10 cellular contexts compared by ENCODE assay signal in the genomic region with DNA sequence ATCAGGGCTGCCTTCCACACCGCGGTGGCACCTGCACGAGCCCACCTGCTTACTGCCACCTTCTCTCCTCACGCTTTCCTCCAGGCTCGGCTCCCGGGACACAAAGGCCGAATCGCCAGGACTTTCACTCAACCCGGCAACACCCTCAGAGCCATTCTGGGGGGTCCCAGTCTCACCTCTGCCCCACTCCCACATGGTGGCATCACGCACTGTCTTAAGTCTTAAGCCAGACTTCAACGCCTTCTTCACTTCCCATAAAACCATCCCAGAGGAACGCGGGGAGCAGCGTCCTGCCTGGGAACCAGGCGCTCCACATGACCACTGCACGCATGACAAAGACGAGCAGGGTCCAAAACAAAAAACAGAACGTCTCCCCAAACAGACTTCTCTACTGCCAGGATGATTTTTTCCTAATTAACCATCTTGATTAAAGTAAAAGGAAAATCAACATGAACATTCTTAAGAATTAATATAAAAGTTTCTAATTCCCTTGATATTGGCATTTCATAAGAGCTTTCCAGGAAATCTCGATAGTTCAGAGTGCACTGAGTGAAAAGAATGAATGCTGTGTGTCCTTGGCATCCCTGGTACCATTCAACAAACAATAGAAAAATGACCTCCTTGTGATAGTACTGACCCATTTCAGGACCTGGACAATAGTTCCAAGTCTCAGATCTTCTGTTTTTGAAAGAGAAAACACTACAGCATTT. TPM values are rescaled to one million over a fixed set of nuclear protein-coding genes. Genes with fewer than 3 reads are reported as not detected.
A peak's percentile ranks its signal among the peaks of the same experiment; 100 is the strongest.
DNase-seq lines count a peak whose midpoint lies in the region; ATAC-seq and TF ChIP-seq lines count a peak whose summit lies in the region.
"Had no signal": no experiment of that assay in that cellular context is flagged by ENCODE, and none has a peak within 500 bp of the region (broad histone marks: within the 10 kb centered on the region; RNA-seq: fewer than 3 reads in every experiment).

No MANE protein-coding gene starts in this region.

- peak overlapping the region; percentile 96 for H3K27ac ChIP-seq in mucosa of rectum (ENCODE audit: low read depth in 2 of 2, low read length in 2 of 2)
- H3K27ac ChIP-seq in stomach = peak overlapping the region in 3 of 5 donors; percentile 60 to 95 (median 77)
- H3K27ac ChIP-seq in brain microvascular endothelial cell = no peak overlapping the region

- TF ChIP-seq POLR2A in stomach (IDR thresholded peaks at IDR 0.05) = no peak

- H3K9me3 ChIP-seq in mucosa of rectum (ENCODE audit: control insufficient read depth in 2 of 2, low read length in 2 of 2) = no peaks in the 10 kb centered on the region
- H3K9me3 ChIP-seq in stomach = no peaks in the 10 kb centered on the region
- H3K9me3 ChIP-seq: Peyer's patch had no signal

- 80 to 87% (median 85%) methylated on average over 19 of the region's 19 CpGs for WGBS in stomach, 5 donors

- H3K4me3 ChIP-seq in mucosa of rectum (ENCODE audit: low read length in 2 of 2) = peak overlapping the region; percentile 95 to 99
- no peak overlapping the region for H3K4me3 ChIP-seq in stomach
- no peak overlapping the region for H3K4me3 ChIP-seq in brain microvascular endothelial cell (ENCODE audit: low read depth, low read length)

- POLR2A ChIA-PET in activated CD4-positive, alpha-beta T cell treated with anti-CD3 and anti-CD28 coated beads for 36 hours (lab: Charles Lee) = interaction anchor here (1.0 kb wide), 1 partner anchor 41 kb away, joined by 3 read pairs; no protein-coding TSS in a partner anchor

- no peak for TF ChIP-seq EP300 in stomach (IDR thresholded peaks at IDR 0.05)

- peak overlapping the region; percentile 9 for H3K27ac Mint-ChIP-seq in activated CD4-positive, alpha-beta T cell treated with anti-CD3 and anti-CD28 coated beads for 36 hours
- peak overlapping the region; percentile 99 for H3K27ac Mint-ChIP-seq in activated T-helper 17 cell treated with anti-CD3 and anti-CD28 coated beads, Interleukin-2, amount 50 U/mL, for 72 hours

- DNase-seq in activated CD4-positive, alpha-beta T cell treated with anti-CD3 and anti-CD28 coated beads for 36 hours = no peak
- DNase-seq in activated CD4-positive, alpha-beta T cell treated with anti-CD3 and anti-CD28 coated beads for 1 hour = no peak
- no peak for DNase-seq in stomach
- no peak for DNase-seq in effector CD8-positive, alpha-beta T cell (lab: John Stamatoyannopoulos, UW)
- no peak for DNase-seq in brain microvascular endothelial cell
- DNase-seq: amniotic stem cell had no signal

- ATAC-seq in activated CD4-positive, alpha-beta T cell treated with anti-CD3 and anti-CD28 coated beads for 36 hours = no peak
- ATAC-seq in activated T-helper 17 cell treated with anti-CD3 and anti-CD28 coated beads, Interleukin-2, amount 50 U/mL, for 72 hours (replicated peaks) = no peak
- no peak for ATAC-seq in GM19035 (IDR thresholded peaks at IDR 0.05; ENCODE audit: unreplicated experiment)

- H3K4me1 Mint-ChIP-seq in activated CD4-positive, alpha-beta T cell treated with anti-CD3 and anti-CD28 coated beads for 36 hours = peaks cover 46% of the 10 kb centered on the region
- H3K4me1 Mint-ChIP-seq in activated T-helper 17 cell treated with anti-CD3 and anti-CD28 coated beads, Interleukin-2, amount 50 U/mL, for 72 hours = peaks cover 25% of the 10 kb centered on the region

- H3K36me3 ChIP-seq in mucosa of rectum (ENCODE audit: control insufficient read depth in 2 of 2, insufficient read depth in 2 of 2, low read length in 2 of 2) = peaks cover 6 to 9% of the 10 kb centered on the region in 2 donors
- peaks cover 4 to 8% (median 6%) of the 10 kb centered on the region in 4 donors for H3K36me3 ChIP-seq in stomach
- peaks cover 4% of the 10 kb centered on the region for H3K36me3 ChIP-seq in brain microvascular endothelial cell (replicated peaks)
- H3K36me3 ChIP-seq: Peyer's patch had no signal

- peak overlapping the region in 1 of 2 donors; percentile 98 for H3K9ac ChIP-seq in mucosa of rectum (ENCODE audit: low read depth in 1 of 2, low read length in 2 of 2)

- no peaks in the 10 kb centered on the region for H3K9me3 Mint-ChIP-seq in activated CD4-positive, alpha-beta T cell treated with anti-CD3 and anti-CD28 coated beads for 36 hours (ENCODE audit: low read depth)
- H3K9me3 Mint-ChIP-seq in activated T-helper 17 cell treated with anti-CD3 and anti-CD28 coated beads, Interleukin-2, amount 50 U/mL, for 72 hours = no peaks in the 10 kb centered on the region

- no peaks in the 10 kb centered on the region for H3K27me3 ChIP-seq in mucosa of rectum (ENCODE audit: control insufficient read depth in 2 of 2, insufficient read depth in 2 of 2, low read length in 2 of 2)
- H3K27me3 ChIP-seq in stomach = no peaks in the 10 kb centered on the region
- no peaks in the 10 kb centered on the region for H3K27me3 ChIP-seq in brain microvascular endothelial cell (replicated peaks)
- H3K27me3 ChIP-seq: Peyer's patch had no signal

- TF ChIP-seq CTCF in stomach (IDR thresholded peaks at IDR 0.05) (no peak), brain microvascular endothelial cell (IDR thresholded peaks at IDR 0.05; ENCODE audit: low read depth, low read length, missing control alignments) (no peak)

- peaks cover 9% of the 10 kb centered on the region for H3K36me3 Mint-ChIP-seq in activated CD4-positive, alpha-beta T cell treated with anti-CD3 and anti-CD28 coated beads for 36 hours (ENCODE audit: low read depth)
- H3K36me3 Mint-ChIP-seq in activated T-helper 17 cell treated with anti-CD3 and anti-CD28 coated beads, Interleukin-2, amount 50 U/mL, for 72 hours (ENCODE audit: low read depth) = peaks cover 46% of the 10 kb centered on the region

- peak overlapping the region; percentile 78 for H3K4me3 Mint-ChIP-seq in activated CD4-positive, alpha-beta T cell treated with anti-CD3 and anti-CD28 coated beads for 36 hours
- H3K4me3 Mint-ChIP-seq in activated T-helper 17 cell treated with anti-CD3 and anti-CD28 coated beads, Interleukin-2, amount 50 U/mL, for 72 hours = peak overlapping the region; percentile 96

- peaks cover 52 to 65% of the 10 kb centered on the region in 2 donors for H3K4me1 ChIP-seq in mucosa of rectum (ENCODE audit: control insufficient read depth in 2 of 2, insufficient read depth in 2 of 2, low read length in 2 of 2)
- H3K4me1 ChIP-seq in stomach = peaks cover 55 to 71% (median 68%) of the 10 kb centered on the region in 4 donors

- no peaks in the 10 kb centered on the region for H3K27me3 Mint-ChIP-seq in activated CD4-positive, alpha-beta T cell treated with anti-CD3 and anti-CD28 coated beads for 36 hours
- H3K27me3 Mint-ChIP-seq in activated T-helper 17 cell treated with anti-CD3 and anti-CD28 coated beads, Interleukin-2, amount 50 U/mL, for 72 hours = no peaks in the 10 kb centered on the region

- in situ Hi-C loops in brain microvascular endothelial cell (cut with HindIII; ENCODE audit: low pct_ligation_motif_present, low sequenced_read_pairs) = no loop called here

- CTCF ChIA-PET in activated CD4-positive, alpha-beta T cell treated with anti-CD3 and anti-CD28 coated beads for 36 hours (lab: Charles Lee) = interaction anchor here (0.8 kb wide), 1 partner anchor 21 kb away, joined by 3 read pairs; no protein-coding TSS in a partner anchor

- intact Hi-C loops in activated CD4-positive, alpha-beta T cell treated with anti-CD3 and anti-CD28 coated beads for 36 hours (cut with DNase I, micrococcal nuclease) = no loop called here
- intact Hi-C loops in stomach (cut with DNase I; ENCODE audit: low total_unique reads) = no loop called here

RNA-seq across cellular contexts. Expression of a gene that starts 2.6 kb away (rescaled TPM):
- total RNA-seq in activated CD4-positive, alpha-beta T cell treated with anti-CD3 and anti-CD28 coated beads for 36 hours = 10 to 100 TPM; 44.0 to 52.9 TPM
- 10 to 100 TPM; 67.8 to 73.8 TPM for total RNA-seq in activated T-helper 17 cell treated with anti-CD3 and anti-CD28 coated beads, Interleukin-2, amount 50 U/mL, for 72 hours
- 100 to 1,000 TPM in 1 of 5 donors, 10 to 100 TPM in 4; 31.2 to 151 (median 70.1) TPM for total RNA-seq in stomach
- 10 to 100 TPM; 16.6 to 20.9 (median 18.1) TPM for polyA plus RNA-seq in stomach

RNA-seq across cellular contexts. Expression of a gene that starts 17.0 kb away (rescaled TPM):
- total RNA-seq in activated CD4-positive, alpha-beta T cell treated with anti-CD3 and anti-CD28 coated beads for 36 hours = under 1 TPM in 1 of 2 experiments, not detected in 1; 0.14 TPM
- not detected for total RNA-seq in activated T-helper 17 cell treated with anti-CD3 and anti-CD28 coated beads, Interleukin-2, amount 50 U/mL, for 72 hours
- 10 to 100 TPM in 3 of 5 donors, 1 to 10 TPM in 2; 6.4 to 20.3 (median 10.1) TPM for total RNA-seq in stomach
- 10 to 100 TPM in 2 of 3 donors, 1 to 10 TPM in 1; 2.9 to 18.2 (median 15.3) TPM for polyA plus RNA-seq in stomach

RNA-seq across cellular contexts. Expression of a gene that starts 27.2 kb away (rescaled TPM):
- 10 to 100 TPM; 64.4 to 71.2 TPM for total RNA-seq in activated CD4-positive, alpha-beta T cell treated with anti-CD3 and anti-CD28 coated beads for 36 hours
- 10 to 100 TPM; 44.8 to 48.2 TPM for total RNA-seq in activated T-helper 17 cell treated with anti-CD3 and anti-CD28 coated beads, Interleukin-2, amount 50 U/mL, for 72 hours
- 100 to 1,000 TPM in 4 of 5 donors, 10 to 100 TPM in 1; 94.5 to 625 (median 434) TPM for total RNA-seq in stomach
- 100 to 1,000 TPM in 2 of 3 donors, 10 to 100 TPM in 1; 63.4 to 212 (median 172) TPM for polyA plus RNA-seq in stomach

Comparison
In these comparisons a context has a peak if more than half of its experiments do, and no peak if none do; other contexts are left out.
1. H3K4me3 ChIP-seq: peak in mucosa of rectum (2 of 2); none in stomach (0 of 4) and brain microvascular endothelial cell (single experiment).
2. RNA of a gene that starts 17.0 kb away (total RNA-seq): 6.4 to 20.3 TPM in stomach; 0.14 TPM in activated CD4-positive, alpha-beta T cell treated with anti-CD3 and anti-CD28 coated beads for 36 hours and not detected in activated T-helper 17 cell treated with anti-CD3 and anti-CD28 coated beads, Interleukin-2, amount 50 U/mL, for 72 hours; every median in the first group is over 4 times any median in the second.